8 cellular contexts compared by ENCODE assay signal in the genomic region with DNA sequence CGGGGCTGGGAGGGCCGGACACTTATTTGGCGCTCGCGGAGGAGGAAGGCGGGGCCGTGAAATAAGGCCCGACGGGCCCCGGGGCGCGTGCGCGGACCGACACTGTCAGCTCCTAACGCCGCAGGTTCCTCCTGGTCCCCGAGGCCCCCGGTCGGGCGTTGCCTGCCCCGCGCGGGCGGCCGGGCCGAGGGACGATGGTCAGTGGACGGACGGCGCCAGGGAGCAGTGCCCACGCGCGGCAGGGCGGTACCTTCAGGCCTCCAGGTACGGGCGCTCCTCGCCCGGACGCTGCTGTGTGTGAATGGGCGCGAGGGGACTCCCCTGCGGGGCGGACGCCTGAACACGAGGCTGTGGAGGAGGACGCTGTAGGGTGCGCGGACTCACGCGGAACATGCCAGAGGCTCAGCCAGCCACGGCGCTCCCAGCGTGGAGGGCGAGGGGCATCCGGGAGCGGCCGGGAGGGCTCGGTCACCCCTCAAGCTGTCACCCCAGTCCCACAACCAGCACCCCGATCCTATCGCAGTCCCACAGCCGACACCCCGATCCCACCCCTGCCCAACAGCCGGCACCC. TPM values are rescaled to one million over a fixed set of nuclear protein-coding genes. Genes with fewer than 3 reads are reported as not detected.
DNase-seq lines count a peak whose midpoint lies in the region; ATAC-seq and TF ChIP-seq lines count a peak whose summit lies in the region.

No MANE protein-coding gene starts in this region.

- peak overlapping the region; percentile 99 for H3K27ac ChIP-seq in DND-41 (ENCODE audit: low read length)

- peaks cover 5% of the 10 kb centered on the region; the same call in 1 of the 2 replicates for H4K20me1 ChIP-seq in DND-41 (ENCODE audit: insufficient read depth, low read length)

- H2AFZ ChIP-seq in DND-41 (ENCODE audit: low read depth, low read length), result peak overlapping the region; percentile 99

- H3K36me3 Mint-ChIP-seq in activated T-helper 17 cell treated with anti-CD3 and anti-CD28 coated beads, Interleukin-2, amount 50 U/mL, for 72 hours (ENCODE audit: low read depth), result peaks cover 24% of the 10 kb centered on the region
- no peaks in the 10 kb centered on the region for H3K36me3 Mint-ChIP-seq in natural killer cell

- H3K27ac Mint-ChIP-seq in activated T-helper 17 cell treated with anti-CD3 and anti-CD28 coated beads, Interleukin-2, amount 50 U/mL, for 72 hours, result no peak overlapping the region
- peak overlapping the region; percentile 83 to 89 for H3K27ac Mint-ChIP-seq in natural killer cell

- peak overlapping the region; percentile 99 for H3K9ac ChIP-seq in DND-41 (ENCODE audit: low read depth, low read length)

- DNase-seq in DND-41 (peak; percentile 95), KG1 (lab: John Stamatoyannopoulos, UW) (peak; percentile 90), RPMI7951 (ENCODE audit: low read depth) (peak; percentile 95), fibroblast of mammary gland (ENCODE audit: low read depth) (peak; percentile 91), natural killer cell (peak; percentile 95)
- DNase-seq in stimulated activated naive CD4-positive, alpha-beta T cell (lab: John Stamatoyannopoulos, UW), result peak; percentile 90 to 98 (median 94)

- H3K9me3 ChIP-seq in DND-41 (ENCODE audit: insufficient read depth, low read length, severe bottlenecking), result no peaks in the 10 kb centered on the region

- peaks cover 41% of the 10 kb centered on the region for H3K4me1 ChIP-seq in DND-41 (ENCODE audit: insufficient read depth, low read length)

- peaks cover 18% of the 10 kb centered on the region for H3K4me1 Mint-ChIP-seq in activated T-helper 17 cell treated with anti-CD3 and anti-CD28 coated beads, Interleukin-2, amount 50 U/mL, for 72 hours
- peaks cover 17 to 29% of the 10 kb centered on the region in 2 donors for H3K4me1 Mint-ChIP-seq in natural killer cell

- peak overlapping the region; percentile 70 for H3K4me2 ChIP-seq in DND-41 (ENCODE audit: insufficient read depth, low read length)

- H3K27me3 Mint-ChIP-seq in activated T-helper 17 cell treated with anti-CD3 and anti-CD28 coated beads, Interleukin-2, amount 50 U/mL, for 72 hours, result no peaks in the 10 kb centered on the region
- H3K27me3 Mint-ChIP-seq in natural killer cell (ENCODE audit: low read depth in 2 of 2), result no peaks in the 10 kb centered on the region

- H3K4me3 Mint-ChIP-seq in activated T-helper 17 cell treated with anti-CD3 and anti-CD28 coated beads, Interleukin-2, amount 50 U/mL, for 72 hours, result peak overlapping the region; percentile 87
- peak overlapping the region; percentile 94 for H3K4me3 Mint-ChIP-seq in natural killer cell

- H3K36me3 ChIP-seq in DND-41 (ENCODE audit: insufficient read depth, low read length), result peaks cover 18% of the 10 kb centered on the region; the same call in 1 of the 2 replicates

- H3K4me3 ChIP-seq in DND-41 (ENCODE audit: low read depth in 1 of 2, low read length in 2 of 2), result peak overlapping the region; percentile 100
- H3K4me3 ChIP-seq in fibroblast of mammary gland (ENCODE audit: control insufficient read depth, low read depth, low read length), result peak overlapping the region; percentile 83

- TF ChIP-seq CTCF in DND-41 (IDR thresholded peaks at IDR 0.05; ENCODE audit: borderline replicate concordance, extremely low read depth, low read length, poor library complexity, severe bottlenecking) (no peak), fibroblast of mammary gland (conservative IDR thresholded peaks at IDR 0.05; ENCODE audit: control insufficient read depth, insufficient read depth, low read depth, low read length) (no peak), natural killer cell (IDR thresholded peaks at IDR 0.05) (no peak)

- intact Hi-C loops in natural killer cell (cut with micrococcal nuclease), result loop anchor here (1.0 to 5.0 kb wide), 3 partner anchors 8 to 125 kb away; no protein-coding TSS in a partner anchor

- H3K79me2 ChIP-seq in DND-41 (ENCODE audit: insufficient read depth, low read length), result peaks cover 62% of the 10 kb centered on the region

- ATAC-seq in DND-41 (ENCODE audit: insufficient read depth, low read depth) (peak; percentile 64), GM21737 (IDR thresholded peaks at IDR 0.05; ENCODE audit: unreplicated experiment) (peak; percentile 81), natural killer cell (peak; percentile 82 to 94 (median 83))
- ATAC-seq in activated T-helper 17 cell treated with anti-CD3 and anti-CD28 coated beads, Interleukin-2, amount 50 U/mL, for 72 hours (replicated peaks), result peak; percentile 90

- H3K27me3 ChIP-seq in DND-41 (ENCODE audit: insufficient read depth, low read length, poor library complexity), result no peaks in the 10 kb centered on the region

- no peaks in the 10 kb centered on the region for H3K9me3 Mint-ChIP-seq in activated T-helper 17 cell treated with anti-CD3 and anti-CD28 coated beads, Interleukin-2, amount 50 U/mL, for 72 hours
- H3K9me3 Mint-ChIP-seq in natural killer cell, result no peaks in the 10 kb centered on the region

RNA-seq across cellular contexts. Expression of a gene that starts 0.3 kb away (rescaled TPM):
- 7.6 and 10.0 TPM in 2 replicates for total RNA-seq in RPMI7951 (2014; rRNA removed; shearing (Covaris generic))
- total RNA-seq in activated T-helper 17 cell treated with anti-CD3 and anti-CD28 coated beads, Interleukin-2, amount 50 U/mL, for 72 hours, result 10 to 100 TPM; 11.5 to 19.6 TPM
- total RNA-seq in natural killer cell, result 10 to 100 TPM; 11.7 to 15.1 (median 14.6) TPM

RNA-seq across cellular contexts. Expression of a gene that starts 26.0 kb away (rescaled TPM):
- 75.3 and 102 TPM in 2 replicates for total RNA-seq in RPMI7951 (2014; rRNA removed; shearing (Covaris generic))
- 10 to 100 TPM; 15.1 to 24.7 TPM for total RNA-seq in activated T-helper 17 cell treated with anti-CD3 and anti-CD28 coated beads, Interleukin-2, amount 50 U/mL, for 72 hours
- total RNA-seq in natural killer cell, result 10 to 100 TPM in 1 of 3 donors, 1 to 10 TPM in 2; 6.7 to 12.9 (median 8.3) TPM

RNA-seq across cellular contexts. Expression of a gene that starts 30.9 kb away (rescaled TPM):
- total RNA-seq in RPMI7951 (2014; rRNA removed; shearing (Covaris generic)), result 17.4 and 18.7 TPM in 2 replicates
- total RNA-seq in activated T-helper 17 cell treated with anti-CD3 and anti-CD28 coated beads, Interleukin-2, amount 50 U/mL, for 72 hours, result 10 to 100 TPM; 41.8 to 51.8 TPM
- total RNA-seq in natural killer cell, result 10 to 100 TPM; 36.3 to 52.0 (median 40.4) TPM

RNA-seq across cellular contexts. Expression of a gene that starts 53.2 kb away (rescaled TPM):
- total RNA-seq in RPMI7951 (2014; rRNA removed; shearing (Covaris generic)), result 13.3 and 23.4 TPM in 2 replicates
- total RNA-seq in activated T-helper 17 cell treated with anti-CD3 and anti-CD28 coated beads, Interleukin-2, amount 50 U/mL, for 72 hours, result 10 to 100 TPM in 1 of 2 donors, 1 to 10 TPM in 1; 8.2 to 12.6 TPM
- total RNA-seq in natural killer cell, result 10 to 100 TPM; 85.2 to 90.7 (median 89.4) TPM

Comparison
In these comparisons a context has a peak if more than half of its experiments do, and no peak if none do; other contexts are left out.
1. Peak in every context shown above with its lines: DNase-seq, ATAC-seq, H3K4me3 ChIP-seq and H3K27ac ChIP-seq.